ENCODE assay signal across 11 cellular contexts in genomic region chr9:130020618-130021017, GRCh38. TPM values are rescaled to one million over a fixed set of nuclear protein-coding genes. Genes with fewer than 3 reads are reported as not detected.
A peak's percentile ranks its signal among the peaks of the same experiment; 100 is the strongest.
DNase-seq lines count a peak whose midpoint lies in the region; ATAC-seq and TF ChIP-seq lines count a peak whose summit lies in the region.
"Had no signal": no experiment of that assay in that cellular context is flagged by ENCODE, and none has a peak within 500 bp of the region (broad histone marks: within the 10 kb centered on the region; RNA-seq: fewer than 3 reads in every experiment).

No MANE protein-coding gene starts in this region.

- 0 out of 2 replicates have a peak overlapping the region, but pooled peaks have one; percentile 6 for H3K9ac ChIP-seq in SU-DHL-6 (ENCODE audit: low read length)

- H3K79me2 ChIP-seq in DOHH2 (ENCODE audit: control insufficient read depth, low read length), result peaks cover 100% of the 10 kb centered on the region
- H3K79me2 ChIP-seq in SU-DHL-6 (ENCODE audit: insufficient read depth, low read length), result peaks cover 99% of the 10 kb centered on the region

- no peak overlapping the region for H3K4me3 ChIP-seq in DOHH2 (ENCODE audit: low read length)
- H3K4me3 ChIP-seq in SU-DHL-6 (ENCODE audit: insufficient read depth, low read length, poor library complexity, severe bottlenecking), result peak overlapping the region; percentile 5
- no peak overlapping the region for H3K4me3 ChIP-seq in esophagus muscularis mucosa
- H3K4me3 ChIP-seq in gastrocnemius medialis, result no peak overlapping the region

- H3F3A ChIP-seq in DOHH2 (ENCODE audit: control insufficient read depth, insufficient read depth), result peaks cover 7% of the 10 kb centered on the region; the same call in 1 of the 2 replicates
- H3F3A ChIP-seq in SU-DHL-6 (ENCODE audit: insufficient read depth), result peaks cover 39% of the 10 kb centered on the region

- in situ Hi-C loops in gastrocnemius medialis (cut with MboI; ENCODE audit: low sequenced_read_pairs in 4 of 4), result no loop called here

- no peaks in the 10 kb centered on the region for H3K9me3 ChIP-seq in DOHH2 (ENCODE audit: control insufficient read depth, insufficient read depth, low read length)
- H3K9me3 ChIP-seq in SU-DHL-6 (ENCODE audit: insufficient read depth, low read length), result no peaks in the 10 kb centered on the region
- H3K9me3 ChIP-seq in esophagus muscularis mucosa, result peaks cover 0 to 5% (median 0%) of the 10 kb centered on the region in 4 donors
- no peaks in the 10 kb centered on the region for H3K9me3 ChIP-seq in gastrocnemius medialis

- H3K4me1 ChIP-seq in DOHH2 (ENCODE audit: control insufficient read depth, low read length) (peaks cover 96% of the 10 kb centered on the region), esophagus muscularis mucosa (peaks cover 22 to 96% (median 91%) of the 10 kb centered on the region in 4 donors), gastrocnemius medialis (peaks cover 43 to 59% of the 10 kb centered on the region in 2 donors)

- H3K36me3 ChIP-seq in DOHH2 (ENCODE audit: control insufficient read depth, low read length) (peaks cover 45% of the 10 kb centered on the region), SU-DHL-6 (ENCODE audit: low read length) (no peaks in the 10 kb centered on the region), esophagus muscularis mucosa (no peaks in the 10 kb centered on the region), gastrocnemius medialis (no peaks in the 10 kb centered on the region)

- H3K27ac ChIP-seq in DOHH2 (ENCODE audit: low read depth, low read length) (0 out of 2 replicates have a peak overlapping the region, but pooled peaks have one; percentile 8), SU-DHL-6 (ENCODE audit: low read depth, low read length) (peak overlapping the region; percentile 91), esophagus muscularis mucosa (replicated peaks in 1 of 4) (peak overlapping the region; percentile 87 to 100 (median 98)), gastrocnemius medialis (peak overlapping the region; percentile 51 to 68 (median 60))

- H4K20me1 ChIP-seq in DOHH2 (ENCODE audit: control insufficient read depth, insufficient read depth, low read depth, low read length) (peaks cover 43% of the 10 kb centered on the region), SU-DHL-6 (ENCODE audit: low read depth, low read length) (0 out of 2 replicates have a peak, but pooled peaks cover 4% of the 10 kb centered on the region)

- H2AFZ ChIP-seq in SU-DHL-6 (ENCODE audit: low read depth, low read length, severe bottlenecking), result no peak overlapping the region

- no peaks in the 10 kb centered on the region for H3K27me3 ChIP-seq in DOHH2 (ENCODE audit: control insufficient read depth, low read length)
- no peaks in the 10 kb centered on the region for H3K27me3 ChIP-seq in SU-DHL-6 (ENCODE audit: low read length)
- H3K27me3 ChIP-seq in esophagus muscularis mucosa, result no peaks in the 10 kb centered on the region
- H3K27me3 ChIP-seq in gastrocnemius medialis, result no peaks in the 10 kb centered on the region

- WGBS in esophagus muscularis mucosa, result 29% methylated on average over 7 of the region's 7 CpGs

- DNase-seq in esophagus muscularis mucosa (ENCODE audit: extremely low spot score) (no peak), gastrocnemius medialis (no peak), GM19238 (ENCODE audit: insufficient read length, low spot score) (no peak)
- DNase-seq in stimulated activated CD4-positive, alpha-beta T cell treated with anti-CD3 and anti-CD28 coated beads, Interleukin-12 subunit alpha, Interleukin-12 subunit beta, amount 100 ng/mL, for 4 hours, result no peak
- DNase-seq: COR-L47, GOT3, NCI-H1417 treated with DMSO at 0.1 percent for 48 hours, small intestine had no signal

- TF ChIP-seq CTCF in DOHH2 (IDR thresholded peaks at IDR 0.05; ENCODE audit: low read depth, low read length, poor library complexity, severe bottlenecking) (no peak), SU-DHL-6 (IDR thresholded peaks at IDR 0.05; ENCODE audit: insufficient read depth, low read length, poor library complexity, severe bottlenecking) (no peak), esophagus muscularis mucosa (IDR thresholded peaks at IDR 0.05) (no peak), gastrocnemius medialis (IDR thresholded peaks at IDR 0.05 in 4 of 5, conservative IDR thresholded peaks at IDR 0.05 in 1 of 5) (no peak)

- intact Hi-C loops in esophagus muscularis mucosa (cut with DNase I), result no loop called here
- intact Hi-C loops in gastrocnemius medialis (cut with DNase I; ENCODE audit: low total_unique reads), result no loop called here

- TF ChIP-seq EP300 in esophagus muscularis mucosa (IDR thresholded peaks at IDR 0.05), result no peak

- no peak for TF ChIP-seq POLR2A in esophagus muscularis mucosa (IDR thresholded peaks at IDR 0.05; ENCODE audit: low read depth)
- no peak for TF ChIP-seq POLR2A in gastrocnemius medialis (IDR thresholded peaks at IDR 0.05)

- H3K4me2 ChIP-seq in DOHH2 (ENCODE audit: low read length), result peak overlapping the region; percentile 67
- peak overlapping the region; percentile 61 for H3K4me2 ChIP-seq in SU-DHL-6 (ENCODE audit: low read depth, low read length, poor library complexity, severe bottlenecking)

- ATAC-seq in gastrocnemius medialis (peak in 1 of 2 donors; percentile 68), GM21423 (IDR thresholded peaks at IDR 0.05; ENCODE audit: unreplicated experiment) (no peak)

- no peaks in the 10 kb centered on the region for H3K9me2 ChIP-seq in DOHH2 (replicated peaks; ENCODE audit: control insufficient read depth, low read length)
- no peaks in the 10 kb centered on the region for H3K9me2 ChIP-seq in SU-DHL-6 (replicated peaks; ENCODE audit: insufficient read depth, low read length)

RNA-seq across cellular contexts. Expression of gene FNBP1, which starts 22.4 kb away (rescaled TPM):
- total RNA-seq in esophagus muscularis mucosa (100 to 1,000 TPM; 177 to 317 (median 254) TPM), gastrocnemius medialis (10 to 100 TPM; 13.3 to 30.0 (median 17.9) TPM)

RNA-seq across cellular contexts. Expression of gene GPR107, which starts 33.1 kb away (rescaled TPM):
- total RNA-seq in esophagus muscularis mucosa (10 to 100 TPM; 19.9 to 34.7 (median 30.8) TPM), gastrocnemius medialis (10 to 100 TPM; 13.5 to 20.7 (median 17.5) TPM)

Comparison
In these comparisons a context has a peak if more than half of its experiments do, and no peak if none do; other contexts are left out.
1. H3K27ac ChIP-seq: peak in every context shown above with its lines; median percentile 98 in esophagus muscularis mucosa; 91 in SU-DHL-6; 60 in gastrocnemius medialis; 8 in DOHH2.
2. RNA of gene FNBP1, which starts 22.4 kb away (total RNA-seq): 177 to 317 TPM in esophagus muscularis mucosa; 13.3 to 30.0 TPM in gastrocnemius medialis; every median in the first group is over 4 times any median in the second.